Comparison of ENCODE assay signal across 1 cellular context in the genomic region with DNA sequence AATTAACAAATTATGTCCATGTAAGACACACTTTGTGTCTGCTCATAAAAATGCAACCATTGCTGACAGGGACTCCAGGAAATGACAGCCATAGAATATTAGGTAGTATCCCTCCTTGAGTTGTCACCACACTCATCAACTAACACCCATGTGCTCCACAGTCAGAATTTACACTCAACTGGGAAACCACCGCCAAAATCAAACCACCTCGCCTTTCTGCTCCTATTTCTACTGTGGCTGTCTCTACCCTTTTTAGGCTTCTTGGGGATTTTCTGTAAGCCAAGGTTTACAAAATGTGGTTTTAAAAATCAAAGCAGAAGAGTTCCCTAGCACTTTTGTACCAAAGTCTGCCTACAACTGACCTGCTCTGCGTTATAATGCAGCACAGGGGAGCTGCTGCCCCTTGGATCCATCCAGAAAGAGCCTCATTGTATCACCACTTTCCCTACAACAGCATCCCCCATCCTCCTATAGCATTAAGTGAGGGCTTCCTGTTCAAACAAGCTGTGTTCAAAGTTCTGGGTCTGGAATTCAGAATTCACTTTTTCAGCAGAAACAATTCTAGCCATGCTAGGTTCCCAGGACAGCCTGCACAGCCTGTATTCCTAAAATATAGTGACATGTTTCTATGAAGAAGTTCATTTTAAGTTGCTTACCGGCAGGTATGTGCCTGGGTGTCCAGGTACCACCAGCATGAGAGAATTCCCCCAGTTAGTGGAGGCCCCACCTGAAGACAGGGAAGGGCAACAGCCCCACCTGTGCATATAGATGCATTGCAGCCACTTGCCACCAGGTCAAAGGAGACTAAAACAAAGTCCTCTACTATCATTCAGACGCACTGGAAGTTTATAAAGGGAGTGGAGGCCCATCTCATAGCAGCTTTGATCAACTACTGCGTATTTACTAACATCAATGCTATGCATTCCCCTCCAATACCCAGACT.
TF ChIP-seq lines count a peak whose summit lies in the region.

No MANE protein-coding gene starts in this region.

TF ChIP-seq in GM23338, 12 proteins besides CTCF, POLR2A, EP300 and RAD21 (continued from another document):
- TF ChIP-seq, protein P1, sequence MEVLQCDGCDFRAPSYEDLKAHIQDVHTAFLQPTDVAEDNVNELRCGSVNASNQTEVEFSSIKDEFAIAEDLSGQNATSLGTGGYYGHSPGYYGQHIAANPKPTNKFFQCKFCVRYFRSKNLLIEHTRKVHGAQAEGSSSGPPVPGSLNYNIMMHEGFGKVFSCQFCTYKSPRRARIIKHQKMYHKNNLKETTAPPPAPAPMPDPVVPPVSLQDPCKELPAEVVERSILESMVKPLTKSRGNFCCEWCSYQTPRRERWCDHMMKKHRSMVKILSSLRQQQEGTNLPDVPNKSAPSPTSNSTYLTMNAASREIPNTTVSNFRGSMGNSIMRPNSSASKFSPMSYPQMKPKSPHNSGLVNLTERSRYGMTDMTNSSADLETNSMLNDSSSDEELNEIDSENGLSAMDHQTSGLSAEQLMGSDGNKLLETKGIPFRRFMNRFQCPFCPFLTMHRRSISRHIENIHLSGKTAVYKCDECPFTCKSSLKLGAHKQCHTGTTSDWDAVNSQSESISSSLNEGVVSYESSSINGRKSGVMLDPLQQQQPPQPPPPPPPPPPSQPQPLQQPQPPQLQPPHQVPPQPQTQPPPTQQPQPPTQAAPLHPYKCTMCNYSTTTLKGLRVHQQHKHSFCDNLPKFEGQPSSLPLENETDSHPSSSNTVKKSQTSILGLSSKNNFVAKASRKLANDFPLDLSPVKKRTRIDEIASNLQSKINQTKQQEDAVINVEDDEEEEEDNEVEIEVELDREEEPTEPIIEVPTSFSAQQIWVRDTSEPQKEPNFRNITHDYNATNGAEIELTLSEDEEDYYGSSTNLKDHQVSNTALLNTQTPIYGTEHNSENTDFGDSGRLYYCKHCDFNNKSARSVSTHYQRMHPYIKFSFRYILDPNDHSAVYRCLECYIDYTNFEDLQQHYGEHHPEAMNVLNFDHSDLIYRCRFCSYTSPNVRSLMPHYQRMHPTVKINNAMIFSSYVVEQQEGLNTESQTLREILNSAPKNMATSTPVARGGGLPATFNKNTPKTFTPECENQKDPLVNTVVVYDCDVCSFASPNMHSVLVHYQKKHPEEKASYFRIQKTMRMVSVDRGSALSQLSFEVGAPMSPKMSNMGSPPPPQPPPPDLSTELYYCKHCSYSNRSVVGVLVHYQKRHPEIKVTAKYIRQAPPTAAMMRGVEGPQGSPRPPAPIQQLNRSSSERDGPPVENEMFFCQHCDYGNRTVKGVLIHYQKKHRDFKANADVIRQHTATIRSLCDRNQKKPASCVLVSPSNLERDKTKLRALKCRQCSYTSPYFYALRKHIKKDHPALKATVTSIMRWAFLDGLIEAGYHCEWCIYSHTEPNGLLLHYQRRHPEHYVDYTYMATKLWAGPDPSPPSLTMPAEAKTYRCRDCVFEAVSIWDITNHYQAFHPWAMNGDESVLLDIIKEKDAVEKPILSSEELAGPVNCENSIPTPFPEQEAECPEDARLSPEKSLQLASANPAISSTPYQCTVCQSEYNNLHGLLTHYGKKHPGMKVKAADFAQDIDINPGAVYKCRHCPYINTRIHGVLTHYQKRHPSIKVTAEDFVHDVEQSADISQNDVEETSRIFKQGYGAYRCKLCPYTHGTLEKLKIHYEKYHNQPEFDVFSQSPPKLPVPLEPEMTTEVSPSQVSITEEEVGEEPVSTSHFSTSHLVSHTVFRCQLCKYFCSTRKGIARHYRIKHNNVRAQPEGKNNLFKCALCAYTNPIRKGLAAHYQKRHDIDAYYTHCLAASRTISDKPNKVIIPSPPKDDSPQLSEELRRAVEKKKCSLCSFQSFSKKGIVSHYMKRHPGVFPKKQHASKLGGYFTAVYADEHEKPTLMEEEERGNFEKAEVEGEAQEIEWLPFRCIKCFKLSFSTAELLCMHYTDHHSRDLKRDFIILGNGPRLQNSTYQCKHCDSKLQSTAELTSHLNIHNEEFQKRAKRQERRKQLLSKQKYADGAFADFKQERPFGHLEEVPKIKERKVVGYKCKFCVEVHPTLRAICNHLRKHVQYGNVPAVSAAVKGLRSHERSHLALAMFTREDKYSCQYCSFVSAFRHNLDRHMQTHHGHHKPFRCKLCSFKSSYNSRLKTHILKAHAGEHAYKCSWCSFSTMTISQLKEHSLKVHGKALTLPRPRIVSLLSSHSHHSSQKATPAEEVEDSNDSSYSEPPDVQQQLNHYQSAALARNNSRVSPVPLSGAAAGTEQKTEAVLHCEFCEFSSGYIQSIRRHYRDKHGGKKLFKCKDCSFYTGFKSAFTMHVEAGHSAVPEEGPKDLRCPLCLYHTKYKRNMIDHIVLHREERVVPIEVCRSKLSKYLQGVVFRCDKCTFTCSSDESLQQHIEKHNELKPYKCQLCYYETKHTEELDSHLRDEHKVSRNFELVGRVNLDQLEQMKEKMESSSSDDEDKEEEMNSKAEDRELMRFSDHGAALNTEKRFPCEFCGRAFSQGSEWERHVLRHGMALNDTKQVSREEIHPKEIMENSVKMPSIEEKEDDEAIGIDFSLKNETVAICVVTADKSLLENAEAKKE (CRISPR knock-in tag; IDR thresholded peaks at IDR 0.05) = no peak
- no peak for TF ChIP-seq EZH2 (IDR thresholded peaks at IDR 0.05; ENCODE audit: low read depth, unreplicated experiment)
- TF ChIP-seq EZH2phosphoT487 (IDR thresholded peaks at IDR 0.05; ENCODE audit: unreplicated experiment) = no peak
- no peak for TF ChIP-seq CREB1 (CRISPR knock-in tag; IDR thresholded peaks at IDR 0.05; ENCODE audit: low read depth)
- TF ChIP-seq POLR2AphosphoS5 (IDR thresholded peaks at IDR 0.05; ENCODE audit: low read depth) = no peak
- TF ChIP-seq, protein P2, sequence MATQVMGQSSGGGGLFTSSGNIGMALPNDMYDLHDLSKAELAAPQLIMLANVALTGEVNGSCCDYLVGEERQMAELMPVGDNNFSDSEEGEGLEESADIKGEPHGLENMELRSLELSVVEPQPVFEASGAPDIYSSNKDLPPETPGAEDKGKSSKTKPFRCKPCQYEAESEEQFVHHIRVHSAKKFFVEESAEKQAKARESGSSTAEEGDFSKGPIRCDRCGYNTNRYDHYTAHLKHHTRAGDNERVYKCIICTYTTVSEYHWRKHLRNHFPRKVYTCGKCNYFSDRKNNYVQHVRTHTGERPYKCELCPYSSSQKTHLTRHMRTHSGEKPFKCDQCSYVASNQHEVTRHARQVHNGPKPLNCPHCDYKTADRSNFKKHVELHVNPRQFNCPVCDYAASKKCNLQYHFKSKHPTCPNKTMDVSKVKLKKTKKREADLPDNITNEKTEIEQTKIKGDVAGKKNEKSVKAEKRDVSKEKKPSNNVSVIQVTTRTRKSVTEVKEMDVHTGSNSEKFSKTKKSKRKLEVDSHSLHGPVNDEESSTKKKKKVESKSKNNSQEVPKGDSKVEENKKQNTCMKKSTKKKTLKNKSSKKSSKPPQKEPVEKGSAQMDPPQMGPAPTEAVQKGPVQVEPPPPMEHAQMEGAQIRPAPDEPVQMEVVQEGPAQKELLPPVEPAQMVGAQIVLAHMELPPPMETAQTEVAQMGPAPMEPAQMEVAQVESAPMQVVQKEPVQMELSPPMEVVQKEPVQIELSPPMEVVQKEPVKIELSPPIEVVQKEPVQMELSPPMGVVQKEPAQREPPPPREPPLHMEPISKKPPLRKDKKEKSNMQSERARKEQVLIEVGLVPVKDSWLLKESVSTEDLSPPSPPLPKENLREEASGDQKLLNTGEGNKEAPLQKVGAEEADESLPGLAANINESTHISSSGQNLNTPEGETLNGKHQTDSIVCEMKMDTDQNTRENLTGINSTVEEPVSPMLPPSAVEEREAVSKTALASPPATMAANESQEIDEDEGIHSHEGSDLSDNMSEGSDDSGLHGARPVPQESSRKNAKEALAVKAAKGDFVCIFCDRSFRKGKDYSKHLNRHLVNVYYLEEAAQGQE (IDR thresholded peaks at IDR 0.05; ENCODE audit: unreplicated experiment) = no peak
- no peak for TF ChIP-seq ZNF114 (CRISPR knock-in tag; IDR thresholded peaks at IDR 0.05)
